ENCODE assay signal across 8 cellular contexts in genomic region chr14:101961011-101961721, GRCh38. TPM values are rescaled to one million over a fixed set of nuclear protein-coding genes. Genes with fewer than 3 reads are reported as not detected.
DNase-seq lines count a peak whose midpoint lies in the region; ATAC-seq and TF ChIP-seq lines count a peak whose summit lies in the region.

No MANE protein-coding gene starts in this region.

- no peak overlapping the region for H3K27ac ChIP-seq in GM23248

- H3K9ac ChIP-seq in GM23248: no peak overlapping the region

- H3K4me1 ChIP-seq in GM23248 (ENCODE audit: insufficient read depth): peaks cover 19% of the 10 kb centered on the region

- H2AFZ ChIP-seq in GM23248: 0 out of 2 replicates have a peak overlapping the region, but pooled peaks have one; percentile 50

- H3K36me3 Mint-ChIP-seq in WTC11: no peaks in the 10 kb centered on the region

- H3F3A ChIP-seq in GM23248 (ENCODE audit: insufficient read depth): peaks cover 19% of the 10 kb centered on the region

- no peaks in the 10 kb centered on the region for H4K20me1 ChIP-seq in GM23248 (ENCODE audit: insufficient read depth)

- POLR2A ChIA-PET in AG04449 (lab: Yijun Ruan, JAX): no interaction called here
- POLR2A ChIA-PET in WTC11 (lab: Charles Lee): no interaction called here

- in situ Hi-C loops in GM23248 (cut with MboI): loop anchor here (25.0 kb wide), 1 partner anchor 351 kb away; the partner anchor contains the start of genes MOK and ZNF839
- in situ Hi-C loops in T47D (cut with HindIII; ENCODE audit: low pct_unique_long_range_greater_than_20kb, low sequenced_read_pairs): no loop called here

- H3K9me3 Mint-ChIP-seq in WTC11: no peaks in the 10 kb centered on the region

- H3K9me2 ChIP-seq in GM23248 (ENCODE audit: insufficient read depth): no peaks in the 10 kb centered on the region

- TF ChIP-seq CTCF in AG04449 (IDR thresholded peaks at IDR 0.05; ENCODE audit: insufficient read depth, low read length, missing control alignments): peak; percentile 95
- TF ChIP-seq CTCF in WTC11 (IDR thresholded peaks at IDR 0.05): peak; percentile 82

- DNase-seq in AG04449 (ENCODE audit: low read depth, low spot score): no peak
- DNase-seq in GM23248: peak; percentile 89
- DNase-seq in NCI-H345 treated with DMSO at 0.1 percent for 48 hours (lab: John Stamatoyannopoulos, UW; ENCODE audit: unreplicated experiment): peak; percentile 69
- DNase-seq in WTC11 (ENCODE audit: low spot score): peak; percentile 82
- peak; percentile 74 to 86 for DNase-seq in T47D (ENCODE audit: low read depth in 1 of 2, low spot score in 1 of 2)
- DNase-seq in inferior parietal cortex (ENCODE audit: extremely low spot score): peak; percentile 78
- peak; percentile 57 to 72 for DNase-seq in stimulated activated CD4-positive, alpha-beta T cell treated with anti-CD3 and anti-CD28 coated beads, Interleukin-15, amount 100 ng/mL, for 48 hours (ENCODE audit: low read depth in 2 of 2)

- ATAC-seq in WTC11: peak; percentile 25
- no peak for ATAC-seq in GM18520 (IDR thresholded peaks at IDR 0.05; ENCODE audit: unreplicated experiment)

- H3K27ac Mint-ChIP-seq in WTC11: no peak overlapping the region

- H3K79me2 ChIP-seq in GM23248 (ENCODE audit: insufficient read depth): peaks cover 18% of the 10 kb centered on the region

- WGBS in GM23248 (ENCODE audit: low coverage in 1 of 2, low lambda C conversion rate in 2 of 2, missing lambda C conversion rate in 2 of 2), 2 experiments: 27 to 30% methylated on average over 18 to 19 of the region's 19 CpGs

- H3K4me1 Mint-ChIP-seq in WTC11: peaks cover 24% of the 10 kb centered on the region

- CTCF ChIA-PET in AG04449 (lab: Yijun Ruan, JAX) (interaction anchor here (0.6 to 6.7 kb wide), 58 partner anchors 11 to 557 kb away, joined by 3 to 119 read pairs (median 4); partner anchors contain the start of gene WDR20), WTC11 (lab: Charles Lee) (interaction anchor here (0.6 to 2.2 kb wide), 16 partner anchors 10 to 345 kb away, joined by 3 to 13 read pairs (median 4); no protein-coding TSS in a partner anchor)

- no peaks in the 10 kb centered on the region for H3K9me3 ChIP-seq in GM23248 (ENCODE audit: low read depth)

- peaks cover 39% of the 10 kb centered on the region for H3K27me3 Mint-ChIP-seq in WTC11 (ENCODE audit: low read depth)

- H3K4me3 ChIP-seq in AG04449 (ENCODE audit: low read depth, low read length) (no peak overlapping the region), GM23248 (no peak overlapping the region)

- H3K4me2 ChIP-seq in GM23248 (ENCODE audit: unreplicated experiment): no peak overlapping the region

- no peaks in the 10 kb centered on the region for H3K36me3 ChIP-seq in GM23248 (ENCODE audit: low read depth)

- H3K27me3 ChIP-seq in GM23248 (replicated peaks; ENCODE audit: insufficient read depth): no peaks in the 10 kb centered on the region

- no peak overlapping the region; the same call in 1 of the 2 replicates for H3K4me3 Mint-ChIP-seq in WTC11

TF ChIP-seq in WTC11, 78 proteins besides CTCF, POLR2A, EP300 and RAD21:
- TF ChIP-seq SP1 (CRISPR knock-in tag; conservative IDR thresholded peaks at IDR 0.05): 0 out of 2 replicates have a peak, but pooled peaks have one; percentile 50
- no peak for TF ChIP-seq ESRRA (CRISPR knock-in tag; IDR thresholded peaks at IDR 0.05; ENCODE audit: borderline replicate concordance)
- TF ChIP-seq TEAD4 (CRISPR knock-in tag; IDR thresholded peaks at IDR 0.05): peak; percentile 28; the same call in 1 of the 2 replicates
- TF ChIP-seq HMGA2 (CRISPR knock-in tag; IDR thresholded peaks at IDR 0.05): peak; percentile 77; the same call in 1 of the 2 replicates
- TF ChIP-seq ELF4 (CRISPR knock-in tag; IDR thresholded peaks at IDR 0.05; ENCODE audit: low read depth): no peak
- TF ChIP-seq MAX (CRISPR knock-in tag; IDR thresholded peaks at IDR 0.05): peak; percentile 96
- TF ChIP-seq ZNF425 (CRISPR knock-in tag; conservative IDR thresholded peaks at IDR 0.05): no peak

RNA-seq across cellular contexts. Expression of gene DYNC1H1, which starts 3.2 kb away (rescaled TPM):
- 391 and 475 TPM in 2 replicates for total RNA-seq in GM23248 (2014; rRNA removed; shearing (Covaris generic))
- polyA plus RNA-seq in GM23248 (2016; fragmentation: Nextera tagmentation; extraction: Ambion mirVana): 174 and 181 TPM in 2 replicates
- 382 to 438 TPM (median 392 TPM) in 3 replicates for total RNA-seq in WTC11 (2021)
